Comparison of ENCODE assay signal across 2 cellular contexts in the genomic region with DNA sequence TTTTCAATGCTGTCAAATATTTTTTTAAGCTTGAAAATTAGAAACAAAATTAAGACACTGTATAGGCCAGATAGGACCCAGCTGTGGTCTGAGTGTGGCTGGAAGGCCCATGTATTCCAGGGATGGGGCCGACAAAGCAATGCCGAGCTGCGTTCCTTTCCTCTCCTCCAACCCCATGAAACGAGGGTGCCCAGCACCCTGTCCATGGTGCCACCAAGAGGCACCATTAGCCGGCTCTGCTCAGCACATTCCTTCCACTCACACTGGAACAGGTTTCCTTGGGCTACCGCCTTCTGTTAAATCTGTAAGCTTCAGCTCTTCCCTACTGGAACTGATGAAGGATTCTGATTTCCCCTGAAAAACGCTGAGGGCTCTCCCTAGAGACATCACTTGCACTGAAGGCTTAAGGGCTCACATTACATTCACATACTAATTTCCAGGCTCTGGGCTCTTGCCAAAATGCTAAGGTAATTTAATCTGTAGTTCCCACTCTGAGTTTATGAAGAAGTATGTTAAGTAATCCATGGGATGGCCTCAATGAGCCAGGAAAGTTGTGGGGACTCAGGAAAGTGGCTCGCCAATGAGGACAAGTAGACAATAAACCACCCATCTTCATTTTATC.
TF ChIP-seq lines count a peak whose summit lies in the region.

No MANE protein-coding gene starts in this region.

TF ChIP-seq in Ishikawa, 13 proteins besides CTCF, POLR2A, EP300 and RAD21 (continued from another document):
- TF ChIP-seq, protein P1, sequence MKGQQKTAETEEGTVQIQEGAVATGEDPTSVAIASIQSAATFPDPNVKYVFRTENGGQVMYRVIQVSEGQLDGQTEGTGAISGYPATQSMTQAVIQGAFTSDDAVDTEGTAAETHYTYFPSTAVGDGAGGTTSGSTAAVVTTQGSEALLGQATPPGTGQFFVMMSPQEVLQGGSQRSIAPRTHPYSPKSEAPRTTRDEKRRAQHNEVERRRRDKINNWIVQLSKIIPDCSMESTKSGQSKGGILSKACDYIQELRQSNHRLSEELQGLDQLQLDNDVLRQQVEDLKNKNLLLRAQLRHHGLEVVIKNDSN (IDR thresholded peaks at IDR 0.05), result no peak
- TF ChIP-seq NFIC (IDR thresholded peaks at IDR 0.05) (no peak), TAF1 (IDR thresholded peaks at IDR 0.05; ENCODE audit: low read depth) (no peak), YY1 (IDR thresholded peaks at IDR 0.05; ENCODE audit: low read depth) (no peak), CREB1 (IDR thresholded peaks at IDR 0.05; ENCODE audit: low read depth) (no peak)

TF ChIP-seq in HepG2, 621 proteins besides CTCF, POLR2A, EP300 and RAD21 (continued from another document):
- TF ChIP-seq, protein P2, sequence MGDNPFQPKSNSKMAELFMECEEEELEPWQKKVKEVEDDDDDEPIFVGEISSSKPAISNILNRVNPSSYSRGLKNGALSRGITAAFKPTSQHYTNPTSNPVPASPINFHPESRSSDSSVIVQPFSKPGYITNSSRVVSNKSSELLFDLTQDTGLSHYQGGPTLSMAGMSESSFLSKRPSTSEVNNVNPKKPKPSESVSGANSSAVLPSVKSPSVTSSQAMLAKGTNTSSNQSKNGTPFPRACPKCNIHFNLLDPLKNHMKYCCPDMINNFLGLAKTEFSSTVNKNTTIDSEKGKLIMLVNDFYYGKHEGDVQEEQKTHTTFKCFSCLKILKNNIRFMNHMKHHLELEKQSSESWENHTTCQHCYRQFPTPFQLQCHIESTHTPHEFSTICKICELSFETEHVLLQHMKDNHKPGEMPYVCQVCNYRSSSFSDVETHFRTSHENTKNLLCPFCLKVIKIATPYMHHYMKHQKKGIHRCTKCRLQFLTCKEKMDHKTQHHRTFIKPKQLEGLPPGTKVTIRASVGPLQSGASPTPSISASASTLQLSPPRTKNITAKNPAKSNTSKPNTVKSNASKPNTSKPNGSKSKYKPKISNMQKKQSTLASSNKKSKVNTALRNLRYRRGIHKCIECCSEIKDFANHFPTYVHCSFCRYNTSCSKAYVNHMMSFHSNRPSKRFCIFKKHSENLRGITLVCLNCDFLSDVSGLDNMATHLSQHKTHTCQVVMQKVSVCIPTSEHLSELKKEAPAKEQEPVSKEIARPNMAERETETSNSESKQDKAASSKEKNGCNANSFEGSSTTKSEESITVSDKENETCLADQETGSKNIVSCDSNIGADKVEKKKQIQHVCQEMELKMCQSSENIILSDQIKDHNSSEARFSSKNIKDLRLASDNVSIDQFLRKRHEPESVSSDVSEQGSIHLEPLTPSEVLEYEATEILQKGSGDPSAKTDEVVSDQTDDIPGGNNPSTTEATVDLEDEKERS (CRISPR knock-in tag; IDR thresholded peaks at IDR 0.05), result no peak
- TF ChIP-seq SETDB1 (CRISPR knock-in tag; IDR thresholded peaks at IDR 0.05; ENCODE audit: borderline replicate concordance), result no peak
- TF ChIP-seq POLR2AphosphoS2 (IDR thresholded peaks at IDR 0.05; ENCODE audit: low read depth, low read length), result no peak
- no peak for TF ChIP-seq PAX8 (CRISPR knock-in tag; IDR thresholded peaks at IDR 0.05; ENCODE audit: borderline replicate concordance)
- TF ChIP-seq, protein P3, sequence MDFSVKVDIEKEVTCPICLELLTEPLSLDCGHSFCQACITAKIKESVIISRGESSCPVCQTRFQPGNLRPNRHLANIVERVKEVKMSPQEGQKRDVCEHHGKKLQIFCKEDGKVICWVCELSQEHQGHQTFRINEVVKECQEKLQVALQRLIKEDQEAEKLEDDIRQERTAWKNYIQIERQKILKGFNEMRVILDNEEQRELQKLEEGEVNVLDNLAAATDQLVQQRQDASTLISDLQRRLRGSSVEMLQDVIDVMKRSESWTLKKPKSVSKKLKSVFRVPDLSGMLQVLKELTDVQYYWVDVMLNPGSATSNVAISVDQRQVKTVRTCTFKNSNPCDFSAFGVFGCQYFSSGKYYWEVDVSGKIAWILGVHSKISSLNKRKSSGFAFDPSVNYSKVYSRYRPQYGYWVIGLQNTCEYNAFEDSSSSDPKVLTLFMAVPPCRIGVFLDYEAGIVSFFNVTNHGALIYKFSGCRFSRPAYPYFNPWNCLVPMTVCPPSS (IDR thresholded peaks at IDR 0.05), result no peak
- no peak for TF ChIP-seq GATAD1 (CRISPR knock-in tag; IDR thresholded peaks at IDR 0.05)
- TF ChIP-seq ZNF17 (CRISPR knock-in tag; IDR thresholded peaks at IDR 0.05), result no peak
- no peak for TF ChIP-seq ZNF570 (CRISPR knock-in tag; IDR thresholded peaks at IDR 0.05; ENCODE audit: borderline replicate concordance)
- TF ChIP-seq ZNF263 (CRISPR knock-in tag; IDR thresholded peaks at IDR 0.05), result no peak
- no peak for TF ChIP-seq SPEN (CRISPR knock-in tag; IDR thresholded peaks at IDR 0.05; ENCODE audit: low read depth)
- TF ChIP-seq ZNF7 (CRISPR knock-in tag; IDR thresholded peaks at IDR 0.05), result no peak
- no peak for TF ChIP-seq XRCC5 (optimal IDR thresholded peaks at IDR 0.05; ENCODE audit: low read length)
- TF ChIP-seq, protein P4, sequence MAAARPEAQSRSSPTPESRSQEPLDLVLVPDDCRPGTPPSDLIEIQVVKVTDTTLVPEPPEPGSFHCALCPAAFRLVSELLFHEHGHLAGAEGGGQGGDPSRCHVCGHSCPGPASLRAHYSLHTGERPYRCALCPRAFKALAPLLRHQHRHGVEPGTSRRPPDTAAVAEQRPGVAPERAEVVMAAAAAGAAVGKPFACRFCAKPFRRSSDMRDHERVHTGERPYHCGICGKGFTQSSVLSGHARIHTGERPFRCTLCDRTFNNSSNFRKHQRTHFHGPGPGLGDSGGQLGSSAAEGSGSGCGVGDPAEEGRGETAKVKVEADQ (CRISPR knock-in tag; IDR thresholded peaks at IDR 0.05; ENCODE audit: borderline replicate concordance), result no peak
TF ChIP-seq in HepG2: peak in this region for 0.
